ENCODE assay signal across 24 cellular contexts in the genomic region with DNA sequence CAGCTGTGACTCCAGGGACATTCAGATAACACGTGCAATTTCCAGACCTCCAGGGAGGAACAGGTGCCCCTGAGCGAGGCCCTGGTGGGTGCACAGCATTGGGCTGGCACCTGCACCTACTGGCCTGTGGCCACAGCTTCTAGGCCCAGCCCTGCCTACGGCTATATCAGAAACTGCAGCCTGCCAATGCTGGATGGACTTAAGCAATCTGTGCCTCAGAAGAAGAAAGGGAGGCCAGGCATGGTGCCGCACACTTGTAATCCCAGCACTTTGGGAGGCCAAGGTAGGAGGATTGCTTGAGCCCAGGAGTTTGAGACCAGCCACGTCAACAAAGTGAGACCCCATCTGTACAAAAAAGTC.
"Had no signal": no experiment of that assay in that cellular context is flagged by ENCODE, and none has a peak within 500 bp of the region (broad histone marks: within the 10 kb centered on the region; RNA-seq: fewer than 3 reads in every experiment).

No MANE protein-coding gene starts in this region.

- H3K4me2 ChIP-seq: neural progenitor cell had no signal

- H3K9me3 Mint-ChIP-seq: immature natural killer cell; natural killer cell; stimulated activated effector memory CD8-positive, alpha-beta T cell treated with anti-CD3 and anti-CD28 coated beads, Interleukin-12 subunit alpha, Interleukin-12 subunit beta, amount 100 ng/mL, for 72 hours; stimulated activated naive CD8-positive, alpha-beta T cell treated with anti-CD3 and anti-CD28 coated beads, Interleukin-15, Interleukin-2, amounts not matched to agents 100 ng/mL and 50 ng/mL, for 24 hours had no signal

- H3K4me3 ChIP-seq: left lung, lung, neural progenitor cell, ovary, prostate gland, skin epidermis, suprapubic skin, thoracic aorta, tibial artery, upper lobe of right lung had no signal

- DNase-seq: hypothalamus; immature natural killer cell; left colon; left lung; mesendoderm; naive B cell; natural killer cell; nephron progenitor cell; right cardiac atrium; stimulated activated CD4-positive, alpha-beta T cell treated with anti-CD3 and anti-CD28 coated beads, Interleukin-4, amount 100 ng/mL, for 24 hours; stimulated activated naive CD4-positive, alpha-beta T cell; tibial artery; trophoblast cell; upper lobe of right lung had no signal

- H3K27ac Mint-ChIP-seq: mesothelial cell of epicardium; natural killer cell; nephron progenitor cell; neural progenitor cell; stimulated activated effector memory CD8-positive, alpha-beta T cell treated with anti-CD3 and anti-CD28 coated beads, Interleukin-12 subunit alpha, Interleukin-12 subunit beta, amount 100 ng/mL, for 72 hours; stimulated activated naive CD8-positive, alpha-beta T cell treated with anti-CD3 and anti-CD28 coated beads, Interleukin-15, Interleukin-2, amounts not matched to agents 100 ng/mL and 50 ng/mL, for 24 hours had no signal

- H3K4me1 Mint-ChIP-seq: immature natural killer cell, mesothelial cell of epicardium had no signal

- H3K36me3 ChIP-seq: left lung, neural progenitor cell, ovary, prostate gland, thoracic aorta, tibial artery, upper lobe of right lung had no signal

- H3K36me3 Mint-ChIP-seq: immature natural killer cell, mesothelial cell of epicardium, natural killer cell, neural progenitor cell had no signal

- H3K4me3 Mint-ChIP-seq: immature natural killer cell; mesothelial cell of epicardium; naive B cell; natural killer cell; nephron progenitor cell; neural progenitor cell; stimulated activated effector memory CD8-positive, alpha-beta T cell treated with anti-CD3 and anti-CD28 coated beads, Interleukin-12 subunit alpha, Interleukin-12 subunit beta, amount 100 ng/mL, for 72 hours; stimulated activated naive CD8-positive, alpha-beta T cell treated with anti-CD3 and anti-CD28 coated beads, Interleukin-15, Interleukin-2, amounts not matched to agents 100 ng/mL and 50 ng/mL, for 24 hours had no signal

- H2AFZ ChIP-seq: neural progenitor cell had no signal

- H3K27ac ChIP-seq: left lung, neural progenitor cell, ovary, prostate gland, skin epidermis, suprapubic skin, thoracic aorta, tibial artery, upper lobe of right lung had no signal

- H3K27me3 ChIP-seq: left lung, neural progenitor cell, ovary, suprapubic skin, tibial artery, upper lobe of right lung had no signal

- H3K27me3 Mint-ChIP-seq: stimulated activated naive CD8-positive, alpha-beta T cell treated with anti-CD3 and anti-CD28 coated beads, Interleukin-15, Interleukin-2, amounts not matched to agents 100 ng/mL and 50 ng/mL, for 24 hours had no signal

- H3K9me3 ChIP-seq: ovary, prostate gland, suprapubic skin, thoracic aorta, upper lobe of right lung had no signal

- H3K9ac ChIP-seq: neural progenitor cell had no signal
